ENCODE assay signal across 2 cellular contexts in genomic region chr18:28778706-28779105, GRCh38.
TF ChIP-seq lines count a peak whose summit lies in the region.

No MANE protein-coding gene starts in this region.

TF ChIP-seq in GM23338, 12 proteins besides CTCF, POLR2A, EP300 and RAD21 (continued from another document):
- TF ChIP-seq REST (IDR thresholded peaks at IDR 0.05; ENCODE audit: unreplicated experiment) (no peak), ETS1 (IDR thresholded peaks at IDR 0.05) (no peak), EZH2phosphoT487 (IDR thresholded peaks at IDR 0.05; ENCODE audit: unreplicated experiment) (no peak), CREB1 (CRISPR knock-in tag; IDR thresholded peaks at IDR 0.05; ENCODE audit: low read depth) (no peak)

TF ChIP-seq in WTC11, 78 proteins besides CTCF, POLR2A, EP300 and RAD21 (continued from another document):
- TF ChIP-seq ZNF425 (CRISPR knock-in tag; conservative IDR thresholded peaks at IDR 0.05) (no peak), TP53 (CRISPR knock-in tag; IDR thresholded peaks at IDR 0.05) (no peak), ZNF416 (CRISPR knock-in tag; IDR thresholded peaks at IDR 0.05) (no peak), PRDM15 (CRISPR knock-in tag; IDR thresholded peaks at IDR 0.05) (no peak), ATF3 (CRISPR knock-in tag; conservative IDR thresholded peaks at IDR 0.05) (no peak), SP1 (CRISPR knock-in tag; conservative IDR thresholded peaks at IDR 0.05) (no peak), FOXP1 (CRISPR knock-in tag; IDR thresholded peaks at IDR 0.05; ENCODE audit: borderline replicate concordance) (no peak), ZBTB43 (CRISPR knock-in tag; IDR thresholded peaks at IDR 0.05) (no peak), MAX (CRISPR knock-in tag; IDR thresholded peaks at IDR 0.05) (no peak)
